ENCODE assay signal across 17 cellular contexts in genomic region chr2:129479892-129480291, GRCh38.
DNase-seq lines count a peak whose midpoint lies in the region; ATAC-seq, FAIRE-seq and TF ChIP-seq lines count a peak whose summit lies in the region.
"Had no signal": no experiment of that assay in that cellular context is flagged by ENCODE, and none has a peak within 500 bp of the region (broad histone marks: within the 10 kb centered on the region; RNA-seq: fewer than 3 reads in every experiment).

No MANE protein-coding gene starts in this region.

- H3K4me1 ChIP-seq in H1 (replicated peaks in 1 of 4; ENCODE audit: control insufficient read depth in 3 of 4, insufficient read depth in 4 of 4, low read length in 3 of 4), result peaks cover 0 to 8% (median 1%) of the 10 kb centered on the region in 4 experiments; a peak in 2 of 7 replicates

- no peak overlapping the region for H2BK20ac ChIP-seq in H1 (ENCODE audit: low read length)

- no peak for TF ChIP-seq RAD21 in H1 (IDR thresholded peaks at IDR 0.05 in 1 of 2, conservative IDR thresholded peaks at IDR 0.05 in 1 of 2; ENCODE audit: low read depth in 2 of 2, low read length in 2 of 2)

- H3K23me2 ChIP-seq in H1 (ENCODE audit: low read depth, low read length), result no peaks in the 10 kb centered on the region

- H3K56ac ChIP-seq in H1 (replicated peaks; ENCODE audit: insufficient read length, low read depth, low read length), result no peak overlapping the region

- DNase-seq in ELF-1 (ENCODE audit: low read depth, low spot score) (peak; percentile 42), H1 (ENCODE audit: low read depth in 1 of 2, low spot score in 2 of 2) (peak in 1 of 2 experiments; percentile 41), islet precursor cell (peak; percentile 43), retina (peak; percentile 60), NCI-H1694 (lab: John Stamatoyannopoulos, UW) (no peak)
- DNase-seq: 8988T; AML-193; CD4-positive, CD25-positive, alpha-beta regulatory T cell; DMS 273 treated with DMSO at 0.1 percent for 48 hours; HCEC 1CT; IMR-90; KBM-7 had no signal

- no peak for ATAC-seq in HG02642 (IDR thresholded peaks at IDR 0.05; ENCODE audit: poor library complexity, unreplicated experiment)
- no peak for ATAC-seq in HG03280 (IDR thresholded peaks at IDR 0.05; ENCODE audit: unreplicated experiment)

- no peak overlapping the region for H2AK5ac ChIP-seq in H1 (ENCODE audit: low read depth, low read length)

- CTCF ChIA-PET in H1 (lab: Charles Lee; ENCODE audit: partially characterized antibody), result interaction anchor here (0.7 kb wide), 1 partner anchor 269 kb away, joined by 3 read pairs; no protein-coding TSS in a partner anchor

- H3K36me3 ChIP-seq in H1 (ENCODE audit: control insufficient read depth in 2 of 4, insufficient read depth in 4 of 4, low read length in 3 of 4), result no peaks in the 10 kb centered on the region
- H3K36me3 ChIP-seq: BLaER1 had no signal

- no peaks in the 10 kb centered on the region for H3K79me2 ChIP-seq in H1 (ENCODE audit: control insufficient read depth in 1 of 2, insufficient read depth in 2 of 2, low read length in 2 of 2)

- no peak overlapping the region for H3K9ac ChIP-seq in H1 (replicated peaks in 1 of 4; ENCODE audit: extremely low read depth in 1 of 4, low read depth in 3 of 4, low read length in 3 of 4)
- H3K9ac ChIP-seq: BLaER1 had no signal

- no peak overlapping the region for H3K4me2 ChIP-seq in H1 (ENCODE audit: insufficient read depth in 1 of 2, low read depth in 2 of 2, low read length in 2 of 2)

- H2AFZ ChIP-seq in H1 (ENCODE audit: low read length), result no peak overlapping the region

- POLR2A ChIA-PET in H1 (lab: Charles Lee; ENCODE audit: partially characterized antibody), result no interaction called here

- H4K91ac ChIP-seq in H1 (replicated peaks; ENCODE audit: insufficient read length, low read length), result no peak overlapping the region

- H3K23ac ChIP-seq in H1 (ENCODE audit: insufficient read length), result no peak overlapping the region

- no peak overlapping the region for H3K18ac ChIP-seq in H1 (ENCODE audit: extremely low read depth, low read length)

- no peak for FAIRE-seq in H1 (lab: Jason Lieb, UNC)
- FAIRE-seq: G401.6, GM12891 had no signal

- no peaks in the 10 kb centered on the region for H4K20me1 ChIP-seq in H1 (replicated peaks in 1 of 2; ENCODE audit: control insufficient read depth in 1 of 2, insufficient read depth in 2 of 2, low read length in 2 of 2)
- H4K20me1 ChIP-seq: BLaER1 had no signal

- 0 out of 4 replicates have a peak, but pooled peaks cover 0 to 2% of the 10 kb centered on the region in 2 experiments for H3K9me3 ChIP-seq in H1 (ENCODE audit: insufficient read depth in 2 of 2, low read depth in 1 of 2, low read length in 1 of 2)
- H3K9me3 ChIP-seq: BLaER1 had no signal

- H3K14ac ChIP-seq in H1 (ENCODE audit: insufficient read length), result no peak overlapping the region

- TF ChIP-seq POLR2A in H1 (IDR thresholded peaks at IDR 0.05; ENCODE audit: control extremely low read depth in 1 of 2, low read depth in 2 of 2, low read length in 2 of 2), result no peak

- no peak overlapping the region for H2BK120ac ChIP-seq in H1 (replicated peaks; ENCODE audit: low read depth, low read length)

- H2BK5ac ChIP-seq in H1 (ENCODE audit: low read depth, low read length), result no peak overlapping the region

- H4K5ac ChIP-seq in H1 (ENCODE audit: insufficient read length, low read depth, low read length), result no peak overlapping the region

- H3K4ac ChIP-seq in H1 (replicated peaks; ENCODE audit: insufficient read length, low read depth, low read length), result no peak overlapping the region

- H3K4me3 ChIP-seq in H1 (ENCODE audit: extremely low read depth in 1 of 4, insufficient read depth in 2 of 4, low read depth in 3 of 4, low read length in 4 of 4), result no peak overlapping the region
- H3K4me3 ChIP-seq: BLaER1 had no signal

- WGBS in H1 (ENCODE audit: extremely low coverage in 1 of 2, insufficient coverage in 1 of 2, insufficient read length in 1 of 2, insufficient replicate concordance in 2 of 2, low coverage in 1 of 2, low lambda C conversion rate in 2 of 2, missing lambda C conversion rate in 1 of 2), 2 experiments, result 83% methylated on average over 7 of the region's 7 CpGs; no CpG with 5 or more reads in 1 of the 2 experiments

- no peaks in the 10 kb centered on the region for H3K79me1 ChIP-seq in H1 (ENCODE audit: low read depth, low read length)

- no peak for TF ChIP-seq CTCF in H1 (IDR thresholded peaks at IDR 0.05; ENCODE audit: control extremely low read depth in 1 of 3, insufficient read depth in 1 of 3, low read depth in 1 of 3, low read length in 3 of 3)

- no peaks in the 10 kb centered on the region for H3K27me3 ChIP-seq in H1 (replicated peaks in 1 of 4; ENCODE audit: control insufficient read depth in 3 of 4, extremely low read depth in 1 of 4, insufficient read depth in 3 of 4, low read length in 3 of 4)
- H3K27me3 ChIP-seq: BLaER1 had no signal

- H2BK12ac ChIP-seq in H1 (ENCODE audit: low read depth, low read length), result no peak overlapping the region

- TF ChIP-seq EP300 in H1 (IDR thresholded peaks at IDR 0.05; ENCODE audit: borderline replicate concordance in 1 of 2, low read depth in 2 of 2, low read length in 2 of 2), result no peak

- no peak overlapping the region for H4K8ac ChIP-seq in H1 (ENCODE audit: extremely low read depth, insufficient read depth, low read length)

- no peak overlapping the region for H3K27ac ChIP-seq in H1 (ENCODE audit: low read depth, low read length)
- H3K27ac ChIP-seq: BLaER1 had no signal

- no peak overlapping the region for H2BK15ac ChIP-seq in H1 (ENCODE audit: low read length)

TF ChIP-seq in H1, 55 proteins besides CTCF, POLR2A, EP300 and RAD21:
- TF ChIP-seq CREB1 (IDR thresholded peaks at IDR 0.05), result no peak
- no peak for TF ChIP-seq TAF7 (optimal IDR thresholded peaks at IDR 0.05; ENCODE audit: borderline replicate concordance, low read depth, low read length)
- TF ChIP-seq BACH1 (IDR thresholded peaks at IDR 0.05; ENCODE audit: low read length), result no peak
- no peak for TF ChIP-seq KDM1A (IDR thresholded peaks at IDR 0.05; ENCODE audit: borderline replicate concordance, low read length)
- peak; percentile 51; the same call in 1 of the 2 replicates for TF ChIP-seq TEAD4 (IDR thresholded peaks at IDR 0.05; ENCODE audit: low read depth, low read length)
- no peak for TF ChIP-seq E2F6 (IDR thresholded peaks at IDR 0.05)
- TF ChIP-seq TBP (IDR thresholded peaks at IDR 0.05; ENCODE audit: low read depth, low read length), result no peak
